Comparison of ENCODE assay signal across 23 cellular contexts in genomic region chrX:2220829-2221567, GRCh38.
A peak's percentile ranks its signal among the peaks of the same experiment; 100 is the strongest.
DNase-seq lines count a peak whose midpoint lies in the region; ATAC-seq and TF ChIP-seq lines count a peak whose summit lies in the region.
"Had no signal": no experiment of that assay in that cellular context is flagged by ENCODE, and none has a peak within 500 bp of the region (broad histone marks: within the 10 kb centered on the region; RNA-seq: fewer than 3 reads in every experiment).

No MANE protein-coding gene starts in this region.

- TF ChIP-seq CTCF in OCI-LY3 (IDR thresholded peaks at IDR 0.05; ENCODE audit: low read depth, low read length) (no peak), SK-N-SH (IDR thresholded peaks at IDR 0.05) (no peak), stomach (IDR thresholded peaks at IDR 0.05) (no peak)

- peaks cover 15% of the 10 kb centered on the region for H3K4me1 ChIP-seq in OCI-LY3 (ENCODE audit: low read length)
- no peaks in the 10 kb centered on the region for H3K4me1 ChIP-seq in SK-N-SH (ENCODE audit: control insufficient read depth in 1 of 2, insufficient read depth in 2 of 2, low read depth in 1 of 2, low read length in 1 of 2)
- H3K4me1 ChIP-seq in stomach = no peaks in the 10 kb centered on the region
- H3K4me1 ChIP-seq: HAP-1 had no signal

- no peak for TF ChIP-seq EP300 in SK-N-SH (IDR thresholded peaks at IDR 0.05; ENCODE audit: borderline replicate concordance in 1 of 2, low read depth in 1 of 2, low read length in 1 of 2)
- no peak for TF ChIP-seq EP300 in stomach (IDR thresholded peaks at IDR 0.05)

- no peaks in the 10 kb centered on the region for H3K9me2 ChIP-seq in SK-N-SH

- CTCF ChIA-PET in SK-N-SH (lab: Yijun Ruan, JAX) = no interaction called here

- H3K27me3 ChIP-seq in OCI-LY3 (ENCODE audit: low read depth, low read length) (no peaks in the 10 kb centered on the region), SK-N-SH (ENCODE audit: insufficient read depth) (no peaks in the 10 kb centered on the region), stomach (no peaks in the 10 kb centered on the region)
- H3K27me3 ChIP-seq: BLaER1 treated with 17β-estradiol and CSF1 and Interleukin-3, amounts not matched to agents 10 nM and 100 nM; MG63 had no signal

- intact Hi-C loops in stomach (cut with DNase I; ENCODE audit: low total_unique reads) = no loop called here

- WGBS in SK-N-SH (ENCODE audit: low lambda C conversion rate) = 89% methylated on average over 11 of the region's 12 CpGs
- WGBS in stomach, 5 donors = 90 to 96% (median 94%) methylated on average over 12 of the region's 12 CpGs

- peaks cover 64% of the 10 kb centered on the region for H3K36me3 ChIP-seq in OCI-LY3 (replicated peaks; ENCODE audit: low read depth, low read length)
- H3K36me3 ChIP-seq in SK-N-SH (replicated peaks in 1 of 2; ENCODE audit: control insufficient read depth in 1 of 2, insufficient read depth in 2 of 2, low read length in 1 of 2) = peaks cover 0 to 3% of the 10 kb centered on the region in 2 experiments
- H3K36me3 ChIP-seq in stomach = peaks cover 15 to 79% (median 41%) of the 10 kb centered on the region in 4 donors
- H3K36me3 ChIP-seq: HAP-1 had no signal

- TF ChIP-seq POLR2A in stomach (IDR thresholded peaks at IDR 0.05) = no peak

- POLR2A ChIA-PET in SK-N-SH (lab: Yijun Ruan, JAX) = no interaction called here

- H3K4me2 ChIP-seq in OCI-LY3 (ENCODE audit: low read length) (peak overlapping the region; percentile 21; the same call in 1 of the 2 replicates), SK-N-SH (no peak overlapping the region)
- H3K4me2 ChIP-seq: BLaER1 treated with 17β-estradiol and CSF1 and Interleukin-3, amounts not matched to agents 10 nM and 100 nM had no signal

- H2AFZ ChIP-seq in OCI-LY3 (ENCODE audit: low read depth, low read length) (no peak overlapping the region), SK-N-SH (ENCODE audit: low read depth) (no peak overlapping the region)
- H2AFZ ChIP-seq: GM23248 had no signal

- DNase-seq in UCSD-AML1 (lab: John Stamatoyannopoulos, UW; ENCODE audit: unreplicated experiment) (no peak), SK-N-SH (no peak), stomach (no peak)
- DNase-seq: Calu3; CD8-positive, alpha-beta T cell; DMS53; GM23248; Karpas-422; MG63; NCI-H1092; NCI-H1436 treated with DMSO at 0.1 percent for 48 hours; NCI-H2081; NCI-H748 treated with DMSO at 0.1 percent for 48 hours; NK-92 treated with Interleukin-12 subunit alpha and Interleukin-12 subunit beta, amount 100 ng/mL, for 24 hours; SW 1271; T-helper 2 cell had no signal

- no peaks in the 10 kb centered on the region for H3F3A ChIP-seq in SK-N-SH (replicated peaks; ENCODE audit: insufficient read depth)

- H3K79me2 ChIP-seq in OCI-LY3 (ENCODE audit: low read length) (no peaks in the 10 kb centered on the region), SK-N-SH (ENCODE audit: insufficient read depth) (no peaks in the 10 kb centered on the region)

- H3K9me3 ChIP-seq in OCI-LY3 (ENCODE audit: insufficient read depth, low read length) = peaks cover 31% of the 10 kb centered on the region
- H3K9me3 ChIP-seq in SK-N-SH = no peaks in the 10 kb centered on the region
- H3K9me3 ChIP-seq in stomach = peaks cover 20 to 56% (median 41%) of the 10 kb centered on the region in 4 donors
- H3K9me3 ChIP-seq: HAP-1 had no signal

- H3K9ac ChIP-seq in OCI-LY3 (ENCODE audit: low read length) (no peak overlapping the region), SK-N-SH (no peak overlapping the region)
- H3K9ac ChIP-seq: BLaER1 treated with 17β-estradiol and CSF1 and Interleukin-3, amounts not matched to agents 10 nM and 100 nM; GM23248 had no signal

- H4K20me1 ChIP-seq in OCI-LY3 (ENCODE audit: insufficient read depth, low read length) (no peaks in the 10 kb centered on the region), SK-N-SH (ENCODE audit: insufficient read depth) (no peaks in the 10 kb centered on the region)
- H4K20me1 ChIP-seq: BLaER1 treated with 17β-estradiol and CSF1 and Interleukin-3, amounts not matched to agents 10 nM and 100 nM had no signal

- TF ChIP-seq RAD21 in SK-N-SH (IDR thresholded peaks at IDR 0.05; ENCODE audit: low read length) = no peak

- ATAC-seq in GM19043 (IDR thresholded peaks at IDR 0.05; ENCODE audit: low read depth, unreplicated experiment) = peak; percentile 51
- ATAC-seq in HG02678 (IDR thresholded peaks at IDR 0.05; ENCODE audit: unreplicated experiment) = peak; percentile 88
- no peak for ATAC-seq in GM19324 (IDR thresholded peaks at IDR 0.05; ENCODE audit: low FRiP score, unreplicated experiment)
- ATAC-seq: CD8-positive, alpha-beta T cell; Right ventricle myocardium inferior had no signal

- peak overlapping the region; percentile 50 for H3K27ac ChIP-seq in OCI-LY3 (ENCODE audit: low read length)
- H3K27ac ChIP-seq in SK-N-SH (ENCODE audit: low read depth in 2 of 2, low read length in 1 of 2) = no peak overlapping the region
- no peak overlapping the region for H3K27ac ChIP-seq in stomach
- H3K27ac ChIP-seq: BLaER1 treated with 17β-estradiol and CSF1 and Interleukin-3, amounts not matched to agents 10 nM and 100 nM; GM23248 had no signal

- no peak overlapping the region for H3K4me3 ChIP-seq in OCI-LY3 (ENCODE audit: low read length)
- no peak overlapping the region; a peak in 1 of 4 replicates for H3K4me3 ChIP-seq in SK-N-SH (ENCODE audit: low read depth in 2 of 2, low read length in 1 of 2)
- no peak overlapping the region for H3K4me3 ChIP-seq in stomach
- H3K4me3 ChIP-seq: GM23248, HAP-1, MG63 had no signal

TF ChIP-seq in SK-N-SH, 30 proteins besides CTCF, POLR2A, EP300 and RAD21:
- TF ChIP-seq POLR2AphosphoS5 (IDR thresholded peaks at IDR 0.05; ENCODE audit: low read depth, low read length) = no peak
- no peak for TF ChIP-seq NFIC (IDR thresholded peaks at IDR 0.05; ENCODE audit: borderline replicate concordance)
- no peak for TF ChIP-seq USF2 (IDR thresholded peaks at IDR 0.05; ENCODE audit: borderline replicate concordance, low read depth, low read length)
- no peak for TF ChIP-seq REST (IDR thresholded peaks at IDR 0.05; ENCODE audit: low read depth, low read length)
- no peak for TF ChIP-seq MEF2A (IDR thresholded peaks at IDR 0.05; ENCODE audit: borderline replicate concordance, low read depth)
